Comparison of ENCODE assay signal across 9 cellular contexts in genomic region chr3:183515968-183516851, GRCh38. TPM values are rescaled to one million over a fixed set of nuclear protein-coding genes. Genes with fewer than 3 reads are reported as not detected.
DNase-seq lines count a peak whose midpoint lies in the region; ATAC-seq, FAIRE-seq and TF ChIP-seq lines count a peak whose summit lies in the region.
"Had no signal": no experiment of that assay in that cellular context is flagged by ENCODE, and none has a peak within 500 bp of the region (broad histone marks: within the 10 kb centered on the region; RNA-seq: fewer than 3 reads in every experiment).

No MANE protein-coding gene starts in this region.

- intact Hi-C loops in K562 (cut with micrococcal nuclease), result loop anchor here (5.0 kb wide), 1 partner anchor 46 kb away; no protein-coding TSS in a partner anchor

- peak in 2 of 3 experiments; percentile 16 to 22; a peak in 1 of 6 replicates for TF ChIP-seq CTCF in K562 (IDR thresholded peaks at IDR 0.05 in 2 of 3, conservative IDR thresholded peaks at IDR 0.05 in 1 of 3; ENCODE audit: insufficient read depth in 2 of 3, low read depth in 1 of 3, low read length in 3 of 3)

- H3K9ac ChIP-seq in K562 (ENCODE audit: insufficient read depth in 1 of 2, low read depth in 2 of 2, low read length in 2 of 2), result peak overlapping the region in 1 of 2 experiments; percentile 10; a peak in 1 of 4 replicates

- no peak for FAIRE-seq in K562 (lab: Jason Lieb, UNC)

- H3K4me2 ChIP-seq in K562 (ENCODE audit: insufficient read depth, low read length), result peak overlapping the region; percentile 5; the same call in 1 of the 2 replicates

- peak; percentile 70 for ATAC-seq in GM18499 (IDR thresholded peaks at IDR 0.05; ENCODE audit: insufficient read depth, unreplicated experiment)
- ATAC-seq in HG02798 (IDR thresholded peaks at IDR 0.05; ENCODE audit: poor library complexity, unreplicated experiment), result peak; percentile 73
- ATAC-seq in K562, result peak; percentile 37; the same call in 2 of the 3 replicates
- ATAC-seq in GM18873 (IDR thresholded peaks at IDR 0.05; ENCODE audit: low FRiP score, unreplicated experiment), result no peak

- H3K4me1 ChIP-seq in K562 (replicated peaks in 1 of 2; ENCODE audit: control insufficient read depth in 2 of 2, insufficient read depth in 2 of 2, low read length in 2 of 2), result peaks cover 9 to 36% of the 10 kb centered on the region in 2 experiments; a peak in 4 of 5 replicates

- POLR2A ChIA-PET in K562 (lab: Yijun Ruan, JAX), result interaction anchor here (1.0 to 2.6 kb wide), 5 partner anchors 8 to 18 kb away, joined by 3 to 10 read pairs (median 3); no protein-coding TSS in a partner anchor

- no peak overlapping the region for H3K27ac ChIP-seq in K562 (ENCODE audit: extremely low read depth, low read depth, low read length)
- H3K27ac ChIP-seq: epithelial cell of prostate had no signal

- no peak overlapping the region for H3K4me3 ChIP-seq in K562

- 44% methylated on average over 9 of the region's 9 CpGs for WGBS in K562 (ENCODE audit: insufficient coverage, low coverage, missing lambda C conversion rate)

- H3K79me2 ChIP-seq in K562 (ENCODE audit: control insufficient read depth, insufficient read depth, low read length), result no peaks in the 10 kb centered on the region

- H3K36me3 ChIP-seq in K562 (ENCODE audit: control insufficient read depth, insufficient read depth, low read length), result no peaks in the 10 kb centered on the region

- H4K20me1 ChIP-seq in K562 (replicated peaks; ENCODE audit: control insufficient read depth, insufficient read depth, low read length), result no peaks in the 10 kb centered on the region

- TF ChIP-seq EP300 in K562 (IDR thresholded peaks at IDR 0.05; ENCODE audit: low read length), result no peak

- CTCF ChIA-PET in K562 (lab: Yijun Ruan, JAX; ENCODE audit: low intra/inter-chr PET ratio), result no interaction called here

- H3K27me3 ChIP-seq in K562 (ENCODE audit: control insufficient read depth in 2 of 2, insufficient read depth in 2 of 2, low read length in 2 of 2), result no peaks in the 10 kb centered on the region; a peak in 1 of 5 replicates

- H2AFZ ChIP-seq in K562 (ENCODE audit: low read depth, low read length), result peak overlapping the region; percentile 70

- no peak for TF ChIP-seq POLR2A in K562 (conservative IDR thresholded peaks at IDR 0.05)

- in situ Hi-C loops in K562 (cut with MboI), result no loop called here

- peaks cover 2% of the 10 kb centered on the region for H3K9me1 ChIP-seq in K562 (ENCODE audit: control insufficient read depth, insufficient read depth, low read length)

- BruUV-seq in K562 (replicated peaks; lab: Mats Ljungman, UMichigan), result no TSS peak

- H3K9me3 ChIP-seq in K562 (replicated peaks; ENCODE audit: control insufficient read depth, insufficient read depth, low read depth, low read length), result no peaks in the 10 kb centered on the region

- TF ChIP-seq RAD21 in K562 (CRISPR knock-in tag; conservative IDR thresholded peaks at IDR 0.05 in 1 of 2, IDR thresholded peaks at IDR 0.05 in 1 of 2), result no peak

- DNase-seq in T follicular helper cell (ENCODE audit: low read depth) (peak; percentile 41), K562 (ENCODE audit: extremely low read depth in 1 of 4, low spot score in 3 of 4) (no peak), NCI-H128 (lab: John Stamatoyannopoulos, UW; ENCODE audit: unreplicated experiment) (no peak), superior temporal gyrus (ENCODE audit: extremely low spot score) (no peak)
- peak; percentile 17 for DNase-seq in stimulated activated CD8-positive, alpha-beta memory T cell treated with anti-CD3 and anti-CD28 coated beads, Interleukin-4, amount 100 ng/mL, for 24 hours (ENCODE audit: low read depth)

TF ChIP-seq in K562, 482 proteins besides CTCF, POLR2A, EP300 and RAD21 (continues in another document):
- TF ChIP-seq ELF1 (tag; IDR thresholded peaks at IDR 0.05) (peak; percentile 51; the same call in 1 of the 2 replicates), PHB2 (IDR thresholded peaks at IDR 0.05; ENCODE audit: low read depth) (no peak), GTF2F1 (IDR thresholded peaks at IDR 0.05; ENCODE audit: low read depth, low read length) (no peak), HMG20B (CRISPR knock-in tag; IDR thresholded peaks at IDR 0.05) (no peak), MAZ (CRISPR knock-in tag; conservative IDR thresholded peaks at IDR 0.05 in 1 of 2, IDR thresholded peaks at IDR 0.05 in 1 of 2) (no peak), UBTF (IDR thresholded peaks at IDR 0.05; ENCODE audit: borderline replicate concordance in 1 of 2, low read depth in 2 of 2, low read length in 2 of 2) (no peak), NFATC3 (IDR thresholded peaks at IDR 0.05) (no peak), BCLAF1 (IDR thresholded peaks at IDR 0.05; ENCODE audit: borderline replicate concordance in 1 of 2, control insufficient read depth in 1 of 2, low read depth in 2 of 2, low read length in 1 of 2) (no peak), HDAC3 (IDR thresholded peaks at IDR 0.05; ENCODE audit: borderline replicate concordance, partially characterized antibody) (no peak), NR2F6 (CRISPR knock-in tag; IDR thresholded peaks at IDR 0.05) (no peak), ILF3 (IDR thresholded peaks at IDR 0.05; ENCODE audit: borderline replicate concordance) (no peak)

RNA-seq across cellular contexts. Expression of gene KLHL6, which starts 39.3 kb away (rescaled TPM):
- total RNA-seq in K562 (2011; cell fraction: chromatin; rRNA removed; ENCODE audit: low replicate concordance), result 1.2 and 1.8 TPM in 2 replicates
- total RNA-seq in K562 (2011; cell fraction: nucleolus; rRNA removed), result 0.67 and 0.92 TPM in 2 replicates
- total RNA-seq in K562 (2011; cell fraction: nucleoplasm; rRNA removed), result 1.3 and 1.8 TPM in 2 replicates
- total RNA-seq in K562 (2014; rRNA removed) (1.2 and 1.4 TPM in 2 replicates), K562 (2014; rRNA removed; fragmentation: Illumina TruSeq; extraction: Trizol) (1.9 and 2.0 TPM in 2 replicates), K562 (2015; rRNA removed; fragmentation: Illumina TruSeq; extraction: Trizol) (1.2 and 1.3 TPM in 2 replicates), K562 (2021) (1.4 and 2.1 TPM in 2 replicates)
- polyA plus RNA-seq in K562 (2011; rRNA removed) (0.61 and 0.70 TPM in 2 replicates), K562 (2014; fragmentation: Illumina TruSeq; extraction: Trizol) (1.7 TPM in 2 replicates), K562 (2014; fragmentation: Nextera tagmentation; extraction: Ambion mirVana) (under 1 TPM; 0.18 to 0.46 TPM), K562 (2014; rRNA removed) (1.7 and 2.1 TPM in 2 replicates)
- 0.37 and 0.46 TPM in 2 replicates for polyA plus RNA-seq in K562 (2011; cell fraction: cytosol; rRNA removed)
- polyA plus RNA-seq in K562 (2011; cell fraction: nucleus; rRNA removed), result 1.2 and 1.5 TPM in 2 replicates
- polyA plus RNA-seq in K562 (2012), result 1.4 and 5.2 TPM in 2 replicates
- polyA minus RNA-seq in K562 (2011; rRNA and poly(A)+ RNA removed), result 0.67 and 1.1 TPM in 2 replicates
- 0.27 and 0.48 TPM in 2 replicates for polyA minus RNA-seq in K562 (2011; cell fraction: cytosol; rRNA and poly(A)+ RNA removed)
- 0.81 and 1.3 TPM in 2 replicates for polyA minus RNA-seq in K562 (2011; cell fraction: nucleus; rRNA and poly(A)+ RNA removed)

Comparison
In these comparisons a context has a peak if more than half of its experiments do, and no peak if none do; other contexts are left out.
1. DNase-seq: peak in T follicular helper cell (single experiment) and stimulated activated CD8-positive, alpha-beta memory T cell treated with anti-CD3 and anti-CD28 coated beads, Interleukin-4, amount 100 ng/mL, for 24 hours (single experiment); none in K562 (0 of 4), NCI-H128 (single experiment) and superior temporal gyrus (single experiment).